In genomic region chr4:163331629-163332360, GRCh38 we compare ENCODE assay signal across 9 cellular contexts. TPM values are rescaled to one million over a fixed set of nuclear protein-coding genes. Genes with fewer than 3 reads are reported as not detected.
DNase-seq lines count a peak whose midpoint lies in the region; ATAC-seq, FAIRE-seq and TF ChIP-seq lines count a peak whose summit lies in the region.
"Had no signal": no experiment of that assay in that cellular context is flagged by ENCODE, and none has a peak within 500 bp of the region (broad histone marks: within the 10 kb centered on the region; RNA-seq: fewer than 3 reads in every experiment).

No MANE protein-coding gene starts in this region.

- H2BK12ac ChIP-seq in H1 (ENCODE audit: low read depth, low read length) = no peak overlapping the region; the same call in 1 of the 2 replicates

- H3K27ac ChIP-seq in H1 (ENCODE audit: low read depth, low read length) = no peak overlapping the region
- peak overlapping the region; percentile 16 for H3K27ac ChIP-seq in vagina

- TF ChIP-seq EP300 in Ishikawa (IDR thresholded peaks at IDR 0.05; ENCODE audit: borderline replicate concordance) (no peak), H1 (IDR thresholded peaks at IDR 0.05; ENCODE audit: borderline replicate concordance in 1 of 2, low read depth in 2 of 2, low read length in 2 of 2) (no peak)

- peaks cover 13% of the 10 kb centered on the region for H3K23me2 ChIP-seq in H1 (ENCODE audit: low read depth, low read length)

- H3K9me3 Mint-ChIP-seq in mesothelial cell of epicardium = no peaks in the 10 kb centered on the region

- 0 out of 2 replicates have a peak, but pooled peaks cover 2% of the 10 kb centered on the region for H3K79me1 ChIP-seq in H1 (ENCODE audit: low read depth, low read length)

- H3K4me1 Mint-ChIP-seq in mesothelial cell of epicardium = peaks cover 12% of the 10 kb centered on the region

- no peak overlapping the region for H3K4ac ChIP-seq in H1 (replicated peaks; ENCODE audit: insufficient read length, low read depth, low read length)

- no peak overlapping the region for H3K56ac ChIP-seq in H1 (replicated peaks; ENCODE audit: insufficient read length, low read depth, low read length)

- H3K23ac ChIP-seq in H1 (ENCODE audit: insufficient read length) = no peak overlapping the region

- no peak overlapping the region for H2BK15ac ChIP-seq in H1 (ENCODE audit: low read length)

- no peak overlapping the region for H2BK20ac ChIP-seq in H1 (ENCODE audit: low read length)

- no peak overlapping the region for H2BK120ac ChIP-seq in H1 (replicated peaks; ENCODE audit: low read depth, low read length)

- FAIRE-seq in D721Med (lab: Jason Lieb, UNC) = no peak
- FAIRE-seq in H1 (lab: Jason Lieb, UNC) = no peak
- FAIRE-seq: islet of Langerhans had no signal

- H2AFZ ChIP-seq in H1 (ENCODE audit: low read length) = peak overlapping the region; percentile 99

- H3K9ac ChIP-seq in H1 (replicated peaks in 1 of 4; ENCODE audit: extremely low read depth in 1 of 4, low read depth in 3 of 4, low read length in 3 of 4) = peak overlapping the region in 2 of 4 experiments; percentile 18 to 64; a peak in 4 of 7 replicates

- peak overlapping the region; percentile 74; the same call in 1 of the 2 replicates for H4K8ac ChIP-seq in H1 (ENCODE audit: extremely low read depth, insufficient read depth, low read length)

- POLR2A ChIA-PET in H1 (lab: Charles Lee; ENCODE audit: partially characterized antibody) = interaction anchor here (0.9 to 2.8 kb wide), 12 partner anchors 10 to 220 kb away, joined by 3 to 15 read pairs (median 4); partner anchors contain the start of genes NAF1 and TMA16

- peak overlapping the region; percentile 86 for H3K4me3 Mint-ChIP-seq in mesothelial cell of epicardium

- peaks cover 0 to 5% of the 10 kb centered on the region in 2 experiments; a peak in 1 of 4 replicates for H3K79me2 ChIP-seq in H1 (ENCODE audit: control insufficient read depth in 1 of 2, insufficient read depth in 2 of 2, low read length in 2 of 2)

- no peak overlapping the region; the same call in 1 of the 2 replicates for H3K18ac ChIP-seq in H1 (ENCODE audit: extremely low read depth, low read length)

- intact Hi-C loops in vagina (cut with DNase I) = no loop called here

- no peaks in the 10 kb centered on the region for H3K36me3 ChIP-seq in H1 (ENCODE audit: control insufficient read depth in 2 of 4, insufficient read depth in 4 of 4, low read length in 3 of 4)
- no peaks in the 10 kb centered on the region for H3K36me3 ChIP-seq in vagina

- no peak overlapping the region for H4K91ac ChIP-seq in H1 (replicated peaks; ENCODE audit: insufficient read length, low read length)

- CTCF ChIA-PET in H1 (lab: Charles Lee; ENCODE audit: partially characterized antibody) = interaction anchor here (0.5 to 4.7 kb wide), 40 partner anchors 9 to 417 kb away, joined by 3 to 75 read pairs (median 4); partner anchors contain the start of gene NAF1

- H3K27ac Mint-ChIP-seq in mesothelial cell of epicardium = no peak overlapping the region

- no peak overlapping the region for H3K14ac ChIP-seq in H1 (ENCODE audit: insufficient read length)

- peaks cover 65% of the 10 kb centered on the region for H3K27me3 Mint-ChIP-seq in mesothelial cell of epicardium (ENCODE audit: low read depth)

- TF ChIP-seq RAD21 in Ishikawa (IDR thresholded peaks at IDR 0.05; ENCODE audit: low read depth) = no peak
- TF ChIP-seq RAD21 in H1 (IDR thresholded peaks at IDR 0.05 in 1 of 2, conservative IDR thresholded peaks at IDR 0.05 in 1 of 2; ENCODE audit: low read depth in 2 of 2, low read length in 2 of 2) = peak; percentile 28 to 31; a peak in 3 of 4 replicates

- DNase-seq in D721Med (ENCODE audit: insufficient read length, low spot score) (peak; percentile 22), H1 (ENCODE audit: low read depth in 1 of 2, low spot score in 2 of 2) (peak in 1 of 2 experiments; percentile 67), mesothelial cell of epicardium (ENCODE audit: low spot score in 2 of 2, unreplicated experiment in 2 of 2) (peak in 1 of 2 experiments; percentile 61), vagina (ENCODE audit: extremely low spot score in 2 of 2) (no peak), superior temporal gyrus (ENCODE audit: extremely low spot score) (no peak), NCI-H226 (no peak)

- no peaks in the 10 kb centered on the region for H3K36me3 Mint-ChIP-seq in mesothelial cell of epicardium

- ATAC-seq in GM18861 (IDR thresholded peaks at IDR 0.05; ENCODE audit: unreplicated experiment) = no peak

- H3K4me3 ChIP-seq in H1 (ENCODE audit: extremely low read depth in 1 of 4, insufficient read depth in 2 of 4, low read depth in 3 of 4, low read length in 4 of 4) = peak overlapping the region; percentile 50 to 83 (median 80)
- H3K4me3 ChIP-seq in vagina = peak overlapping the region; percentile 46 to 65

- TF ChIP-seq POLR2A in H1 (IDR thresholded peaks at IDR 0.05; ENCODE audit: control extremely low read depth in 1 of 2, low read depth in 2 of 2, low read length in 2 of 2) = no peak
- TF ChIP-seq POLR2A in vagina (IDR thresholded peaks at IDR 0.05) = no peak

- peak overlapping the region; percentile 75 to 95 for H3K4me2 ChIP-seq in H1 (ENCODE audit: insufficient read depth in 1 of 2, low read depth in 2 of 2, low read length in 2 of 2)

- H4K20me1 ChIP-seq in H1 (replicated peaks in 1 of 2; ENCODE audit: control insufficient read depth in 1 of 2, insufficient read depth in 2 of 2, low read length in 2 of 2) = no peaks in the 10 kb centered on the region

- H3K9me3 ChIP-seq in H1 (ENCODE audit: insufficient read depth in 2 of 2, low read depth in 1 of 2, low read length in 1 of 2) = peaks cover 0 to 3% of the 10 kb centered on the region in 2 experiments; a peak in 2 of 4 replicates
- no peaks in the 10 kb centered on the region for H3K9me3 ChIP-seq in vagina

- H3K4me1 ChIP-seq in H1 (replicated peaks in 1 of 4; ENCODE audit: control insufficient read depth in 3 of 4, insufficient read depth in 4 of 4, low read length in 3 of 4) (0 out of 7 replicates have a peak, but pooled peaks cover 0 to 2% (median 0%) of the 10 kb centered on the region in 4 experiments), vagina (peaks cover 11% of the 10 kb centered on the region)

- no peak for TF ChIP-seq CTCF in D721Med (IDR thresholded peaks at IDR 0.05; ENCODE audit: insufficient read depth, missing control alignments)
- TF ChIP-seq CTCF in H1 (IDR thresholded peaks at IDR 0.05; ENCODE audit: control extremely low read depth in 1 of 3, insufficient read depth in 1 of 3, low read depth in 1 of 3, low read length in 3 of 3) = peak in 2 of 3 experiments; percentile 12 to 13; a peak in 3 of 4 replicates
- TF ChIP-seq CTCF in mesothelial cell of epicardium (IDR thresholded peaks at IDR 0.05; ENCODE audit: unreplicated experiment) = no peak
- TF ChIP-seq CTCF in vagina (IDR thresholded peaks at IDR 0.05) = no peak

- no peak overlapping the region for H2AK5ac ChIP-seq in H1 (ENCODE audit: low read depth, low read length)

- 2% methylated on average over 45 of the region's 58 CpGs; no CpG with 5 or more reads in 1 of the 2 experiments for WGBS in H1 (ENCODE audit: extremely low coverage in 1 of 2, insufficient coverage in 1 of 2, insufficient read length in 1 of 2, insufficient replicate concordance in 2 of 2, low coverage in 1 of 2, low lambda C conversion rate in 2 of 2, missing lambda C conversion rate in 1 of 2), 2 experiments

- no peak overlapping the region for H4K5ac ChIP-seq in H1 (ENCODE audit: insufficient read length, low read depth, low read length)

- H2BK5ac ChIP-seq in H1 (ENCODE audit: low read depth, low read length) = no peak overlapping the region

- H3K27me3 ChIP-seq in H1 (replicated peaks in 1 of 4; ENCODE audit: control insufficient read depth in 3 of 4, extremely low read depth in 1 of 4, insufficient read depth in 3 of 4, low read length in 3 of 4) (peaks cover 4 to 16% (median 12%) of the 10 kb centered on the region in 4 experiments; a peak in 6 of 7 replicates), vagina (no peaks in the 10 kb centered on the region)

TF ChIP-seq in Ishikawa, 13 proteins besides CTCF, POLR2A, EP300 and RAD21:
- TF ChIP-seq YY1 (IDR thresholded peaks at IDR 0.05; ENCODE audit: low read depth) = no peak
- TF ChIP-seq CREB1 (IDR thresholded peaks at IDR 0.05; ENCODE audit: low read depth) = no peak
- peak; percentile 74 for TF ChIP-seq ZBTB7A (IDR thresholded peaks at IDR 0.05; ENCODE audit: low read depth)
- TF ChIP-seq TEAD4 (IDR thresholded peaks at IDR 0.05) = no peak
TF ChIP-seq in Ishikawa: peak in this region for 1.

TF ChIP-seq in H1, 55 proteins besides CTCF, POLR2A, EP300 and RAD21 (continues in another document):
- peak; percentile 62 for TF ChIP-seq EZH2 (IDR thresholded peaks at IDR 0.05; ENCODE audit: low read depth, low read length, severe bottlenecking)
- 0 out of 4 replicates have a peak, but pooled peaks of 1 of the 2 experiments have one; percentile 31 for TF ChIP-seq HDAC2 (IDR thresholded peaks at IDR 0.05; ENCODE audit: borderline replicate concordance in 1 of 2, low read depth in 2 of 2, low read length in 2 of 2)
- no peak for TF ChIP-seq KDM5A (IDR thresholded peaks at IDR 0.05; ENCODE audit: low read length)
- TF ChIP-seq EGR1 (IDR thresholded peaks at IDR 0.05; ENCODE audit: borderline replicate concordance, low read depth, low read length) = no peak
- peak; percentile 96 for TF ChIP-seq KDM4A (IDR thresholded peaks at IDR 0.05; ENCODE audit: low read depth, low read length, severe bottlenecking)

RNA-seq across cellular contexts. Expression of gene NPY1R, which starts 0.6 kb away (rescaled TPM):
- 6.3 and 7.2 TPM in 2 replicates for total RNA-seq in H1 (2021; fragmentation: NEBNext Ultra II Directional; extraction: Animal tissue kit (Norgen Biotek cat#: 25700))
- polyA plus RNA-seq in H1 (2011; rRNA removed) = 2.7 and 5.9 TPM in 2 replicates
- polyA plus RNA-seq in H1 (2011; cell fraction: cytosol; rRNA removed) = 2.7 TPM
- polyA plus RNA-seq in H1 (2011; cell fraction: nucleus; rRNA removed) = 2.7 TPM
- polyA plus RNA-seq in H1 (2012, experiment 1 of 2) = 3.3 to 9.4 TPM (median 5.2 TPM) in 4 replicates
- polyA plus RNA-seq in H1 (2012, experiment 2 of 2) = 0.59 TPM
- polyA plus RNA-seq in H1 (2013, experiment 1 of 2) = 14.9 TPM
- 15.5 TPM for polyA plus RNA-seq in H1 (2013, experiment 2 of 2)
- 3.4 and 5.1 TPM in 2 replicates for polyA minus RNA-seq in H1 (2011; rRNA and poly(A)+ RNA removed)
- 1.2 TPM for polyA minus RNA-seq in H1 (2011; cell fraction: cytosol; rRNA and poly(A)+ RNA removed)
- polyA minus RNA-seq in H1 (2011; cell fraction: nucleus; rRNA and poly(A)+ RNA removed) = 4.0 TPM
- total RNA-seq in mesothelial cell of epicardium = 0.45 to 0.62 TPM (median 0.56 TPM) in 3 replicates
- total RNA-seq in vagina = 16.7 TPM

RNA-seq across cellular contexts. Expression of gene NPY5R, which starts 11.9 kb away (rescaled TPM):
- 1.5 and 2.0 TPM in 2 replicates for total RNA-seq in H1 (2021; fragmentation: NEBNext Ultra II Directional; extraction: Animal tissue kit (Norgen Biotek cat#: 25700))
- polyA plus RNA-seq in H1 (2011; rRNA removed) = 0.85 and 1.9 TPM in 2 replicates
- 1.3 TPM for polyA plus RNA-seq in H1 (2011; cell fraction: cytosol; rRNA removed)
- 0.17 TPM for polyA plus RNA-seq in H1 (2011; cell fraction: nucleus; rRNA removed)
- 0.42 to 1.4 TPM (median 0.85 TPM) in 4 replicates for polyA plus RNA-seq in H1 (2012, experiment 1 of 2)
- polyA plus RNA-seq in H1 (2012, experiment 2 of 2) = 0.20 TPM
- polyA plus RNA-seq in H1 (2013, experiment 1 of 2) = 2.1 TPM
- 2.3 TPM for polyA plus RNA-seq in H1 (2013, experiment 2 of 2)
- polyA minus RNA-seq in H1 (2011; rRNA and poly(A)+ RNA removed) = 1.4 and 1.8 TPM in 2 replicates
- polyA minus RNA-seq in H1 (2011; cell fraction: cytosol; rRNA and poly(A)+ RNA removed) = 1.3 TPM
- polyA minus RNA-seq in H1 (2011; cell fraction: nucleus; rRNA and poly(A)+ RNA removed) = 1.4 TPM
- not detected in 3 replicates for total RNA-seq in mesothelial cell of epicardium
- not detected for total RNA-seq in vagina

Comparison
In these comparisons a context has a peak if more than half of its experiments do, and no peak if none do; other contexts are left out.
1. CTCF ChIP-seq: peak in H1 (2 of 3); none in D721Med (single experiment), mesothelial cell of epicardium (single experiment) and vagina (0 of 3).